8 cellular contexts compared by ENCODE assay signal in genomic region chr9:128412120-128412790, GRCh38. TPM values are rescaled to one million over a fixed set of nuclear protein-coding genes. Genes with fewer than 3 reads are reported as not detected.
DNase-seq lines count a peak whose midpoint lies in the region; ATAC-seq, FAIRE-seq and TF ChIP-seq lines count a peak whose summit lies in the region.

No MANE protein-coding gene starts in this region.

- dilution Hi-C loops in endothelial cell of umbilical vein (cut with MboI; ENCODE audit: extremely low pct_ligation_motif_present, low sequenced_read_pairs) = no loop called here

- no peaks in the 10 kb centered on the region for H3K9me3 Mint-ChIP-seq in activated CD4-positive, alpha-beta memory T cell treated with anti-CD3 and anti-CD28 coated beads, Interleukin-2, amount 10 ng/mL, durations not matched to agents 7 days and 5 days
- no peaks in the 10 kb centered on the region for H3K9me3 Mint-ChIP-seq in natural killer cell

- H3K9me1 ChIP-seq in endothelial cell of umbilical vein (replicated peaks; ENCODE audit: control insufficient read depth, extremely low read depth, insufficient read depth, low read length) = no peaks in the 10 kb centered on the region

- POLR2A ChIA-PET in activated CD4-positive, alpha-beta memory T cell treated with anti-CD3 and anti-CD28 coated beads, Interleukin-2, amount 10 ng/mL, durations not matched to agents 7 days and 5 days (lab: Charles Lee) = interaction anchor here (1.6 to 2.0 kb wide), 2 partner anchors 9 to 50 kb away, joined by 4 to 6 read pairs; partner anchors contain the start of gene CERCAM
- POLR2A ChIA-PET in endothelial cell of umbilical vein (lab: Charles Lee) = no interaction called here

- no peak for TF ChIP-seq POLR2A in endothelial cell of umbilical vein (IDR thresholded peaks at IDR 0.05; ENCODE audit: low read depth, low read length)

- WGBS in aorta, 2 donors = 14 to 15% methylated on average over 13 of the region's 13 CpGs

- intact Hi-C loops in endothelial cell of umbilical vein (cut with micrococcal nuclease) = loop anchor here (1.0 to 2.0 kb wide), 4 partner anchors 41 to 157 kb away; partner anchors contain the start of gene URM1
- intact Hi-C loops in natural killer cell (cut with micrococcal nuclease) = loop anchor here (1.0 kb wide), 1 partner anchor 50 kb away; no protein-coding TSS in a partner anchor
- intact Hi-C loops in aorta (cut with DNase I) = no loop called here

- DNase-seq in activated CD4-positive, CD25-positive, alpha-beta regulatory T cell treated with anti-CD3 and anti-CD28 coated beads, Interleukin-2, amount 50 U/mL, for 72 hours = peak; percentile 57
- DNase-seq in NCI-H2227 treated with DMSO at 0.1 percent for 48 hours (lab: John Stamatoyannopoulos, UW) (peak; percentile 73), endothelial cell of umbilical vein (ENCODE audit: low read depth, low spot score) (peak; percentile 76), natural killer cell (peak; percentile 39), aorta (peak in 1 of 2 donors; percentile 77)
- DNase-seq in activated CD4-positive, alpha-beta memory T cell treated with anti-CD3 and anti-CD28 coated beads, Interleukin-2, amount 10 ng/mL, durations not matched to agents 7 days and 5 days = peak; percentile 66

- no peak overlapping the region for H3K27ac Mint-ChIP-seq in activated CD4-positive, alpha-beta memory T cell treated with anti-CD3 and anti-CD28 coated beads, Interleukin-2, amount 10 ng/mL, durations not matched to agents 7 days and 5 days
- H3K27ac Mint-ChIP-seq in natural killer cell = no peak overlapping the region

- peaks cover 2% of the 10 kb centered on the region for H3K4me1 Mint-ChIP-seq in activated CD4-positive, alpha-beta memory T cell treated with anti-CD3 and anti-CD28 coated beads, Interleukin-2, amount 10 ng/mL, durations not matched to agents 7 days and 5 days
- peaks cover 0 to 10% of the 10 kb centered on the region in 2 donors for H3K4me1 Mint-ChIP-seq in natural killer cell

- no peak overlapping the region for H2AFZ ChIP-seq in endothelial cell of umbilical vein (ENCODE audit: low read depth, low read length)

- H3K4me3 ChIP-seq in endothelial cell of umbilical vein (replicated peaks in 1 of 3; ENCODE audit: insufficient read depth in 1 of 3, low read depth in 1 of 3, low read length in 3 of 3) (no peak overlapping the region), aorta (ENCODE audit: low read length in 2 of 2) (no peak overlapping the region)

- peak; percentile 54 to 84 for TF ChIP-seq CTCF in endothelial cell of umbilical vein (IDR thresholded peaks at IDR 0.05; ENCODE audit: extremely low read depth in 1 of 2, insufficient read depth in 1 of 2, low read depth in 1 of 2, low read length in 2 of 2)
- TF ChIP-seq CTCF in natural killer cell (IDR thresholded peaks at IDR 0.05) = peak; percentile 33

- H3K4me1 ChIP-seq in endothelial cell of umbilical vein (ENCODE audit: control insufficient read depth, extremely low read depth, insufficient read depth, low read length) (no peaks in the 10 kb centered on the region), aorta (ENCODE audit: control insufficient read depth in 1 of 2, insufficient read depth in 2 of 2, low read length in 2 of 2) (no peaks in the 10 kb centered on the region)

- no peak for FAIRE-seq in endothelial cell of umbilical vein (lab: Jason Lieb, UNC)

- H3K4me2 ChIP-seq in endothelial cell of umbilical vein (ENCODE audit: insufficient read depth, low read length) = no peak overlapping the region

- H3K9me3 ChIP-seq in endothelial cell of umbilical vein (replicated peaks; ENCODE audit: control insufficient read depth, insufficient read depth, low read length) = no peaks in the 10 kb centered on the region
- H3K9me3 ChIP-seq in aorta (ENCODE audit: control insufficient read depth, low read length) = no peaks in the 10 kb centered on the region

- no peak overlapping the region for H3K4me3 Mint-ChIP-seq in activated CD4-positive, alpha-beta memory T cell treated with anti-CD3 and anti-CD28 coated beads, Interleukin-2, amount 10 ng/mL, durations not matched to agents 7 days and 5 days
- no peak overlapping the region for H3K4me3 Mint-ChIP-seq in natural killer cell

- CTCF ChIA-PET in activated CD4-positive, alpha-beta memory T cell treated with anti-CD3 and anti-CD28 coated beads, Interleukin-2, amount 10 ng/mL, durations not matched to agents 7 days and 5 days (lab: Charles Lee) = interaction anchor here (1.2 to 3.4 kb wide), 3 partner anchors 7 to 50 kb away, joined by 3 to 16 read pairs (median 12); no protein-coding TSS in a partner anchor
- CTCF ChIA-PET in endothelial cell of umbilical vein (lab: Charles Lee) = interaction anchor here (1.0 to 7.4 kb wide), 11 partner anchors 8 to 157 kb away, joined by 4 to 108 read pairs (median 10); partner anchors contain the start of genes CERCAM and URM1

- H3K36me3 ChIP-seq in endothelial cell of umbilical vein (ENCODE audit: control insufficient read depth in 2 of 2, extremely low read depth in 1 of 2, insufficient read depth in 2 of 2, low read length in 2 of 2) (no peaks in the 10 kb centered on the region), aorta (ENCODE audit: control insufficient read depth in 1 of 2, insufficient read depth in 2 of 2, low read length in 1 of 2) (no peaks in the 10 kb centered on the region)

- H3K27me3 Mint-ChIP-seq in activated CD4-positive, alpha-beta memory T cell treated with anti-CD3 and anti-CD28 coated beads, Interleukin-2, amount 10 ng/mL, durations not matched to agents 7 days and 5 days = peaks cover 47% of the 10 kb centered on the region
- H3K27me3 Mint-ChIP-seq in natural killer cell (ENCODE audit: low read depth in 2 of 2) = peaks cover 30 to 35% of the 10 kb centered on the region in 2 donors

- no peak for ATAC-seq in activated CD4-positive, CD25-positive, alpha-beta regulatory T cell treated with anti-CD3 and anti-CD28 coated beads, Interleukin-2, amount 50 U/mL, for 24 hours
- ATAC-seq in natural killer cell = peak in 2 of 3 donors; percentile 46 to 69
- ATAC-seq in aorta (ENCODE audit: low FRiP score) = peak; percentile 45
- no peak for ATAC-seq in HG03442 (IDR thresholded peaks at IDR 0.05; ENCODE audit: unreplicated experiment)

- BruUV-seq in endothelial cell of umbilical vein (replicated peaks; lab: Mats Ljungman, UMichigan) = no TSS peak

- H3K9ac ChIP-seq in endothelial cell of umbilical vein (replicated peaks; ENCODE audit: extremely low read depth, insufficient read depth, low read length) = no peak overlapping the region

- no peaks in the 10 kb centered on the region for H4K20me1 ChIP-seq in endothelial cell of umbilical vein (replicated peaks; ENCODE audit: control insufficient read depth, extremely low read depth, insufficient read depth, low read length)

- no peaks in the 10 kb centered on the region for H3K36me3 Mint-ChIP-seq in activated CD4-positive, alpha-beta memory T cell treated with anti-CD3 and anti-CD28 coated beads, Interleukin-2, amount 10 ng/mL, durations not matched to agents 7 days and 5 days (ENCODE audit: low read depth)
- H3K36me3 Mint-ChIP-seq in natural killer cell = no peaks in the 10 kb centered on the region

- H3K27me3 ChIP-seq in endothelial cell of umbilical vein (ENCODE audit: control insufficient read depth in 2 of 2, insufficient read depth in 2 of 2, low read length in 2 of 2) (peaks cover 9% of the 10 kb centered on the region in 2 experiments), aorta (ENCODE audit: control insufficient read depth in 1 of 2, insufficient read depth in 2 of 2, low read length in 1 of 2) (no peaks in the 10 kb centered on the region)

- no peaks in the 10 kb centered on the region for H3K79me2 ChIP-seq in endothelial cell of umbilical vein (ENCODE audit: control insufficient read depth, insufficient read depth, low read length)

- H3K27ac ChIP-seq in endothelial cell of umbilical vein (ENCODE audit: insufficient read depth, low read depth, low read length) = no peak overlapping the region
- H3K27ac ChIP-seq in aorta (ENCODE audit: low read depth in 1 of 2, low read length in 2 of 2) = no peak overlapping the region

RNA-seq across cellular contexts. Expression of gene CERCAM, which starts 8.4 kb away (rescaled TPM):
- total RNA-seq in activated CD4-positive, alpha-beta memory T cell treated with anti-CD3 and anti-CD28 coated beads, Interleukin-2, amount 10 ng/mL, durations not matched to agents 7 days and 5 days = 1 to 10 TPM; 1.3 TPM
- total RNA-seq in endothelial cell of umbilical vein (46.8 and 47.9 TPM in 2 replicates), natural killer cell (10 to 100 TPM; 11.5 to 29.6 (median 24.2) TPM), aorta (100 to 1,000 TPM in 1 of 2 donors, 10 to 100 TPM in 1; 46.0 to 126 TPM)
- polyA plus RNA-seq in endothelial cell of umbilical vein (77.8 and 105 TPM in 2 replicates), aorta (10 to 100 TPM; 24.7 to 65.4 TPM)
- 45.9 and 60.0 TPM in 2 replicates for polyA plus RNA-seq in endothelial cell of umbilical vein (2011; cell fraction: cytosol; rRNA removed)
- polyA plus RNA-seq in endothelial cell of umbilical vein (2011; cell fraction: nucleus; rRNA removed) = 37.7 and 43.2 TPM in 2 replicates
- 32.0 and 64.3 TPM in 2 replicates for polyA plus RNA-seq in endothelial cell of umbilical vein (2012)
- polyA minus RNA-seq in endothelial cell of umbilical vein = 31.3 and 32.9 TPM in 2 replicates
- not detected for polyA minus RNA-seq in endothelial cell of umbilical vein (2011; cell fraction: cytosol; rRNA and poly(A)+ RNA removed)
- 10.1 and 15.7 TPM in 2 replicates for polyA minus RNA-seq in endothelial cell of umbilical vein (2011; cell fraction: nucleus; rRNA and poly(A)+ RNA removed)

RNA-seq across cellular contexts. Expression of gene URM1, which starts 41.1 kb away (rescaled TPM):
- total RNA-seq in activated CD4-positive, alpha-beta memory T cell treated with anti-CD3 and anti-CD28 coated beads, Interleukin-2, amount 10 ng/mL, durations not matched to agents 7 days and 5 days = 10 to 100 TPM; 62.8 to 64.3 TPM
- total RNA-seq in endothelial cell of umbilical vein (100 and 101 TPM in 2 replicates), natural killer cell (10 to 100 TPM; 39.4 to 47.8 (median 46.7) TPM), aorta (10 to 100 TPM; 34.0 to 37.8 TPM)
- polyA plus RNA-seq in endothelial cell of umbilical vein (86.5 and 98.7 TPM in 2 replicates), aorta (10 to 100 TPM; 24.7 to 45.5 TPM)
- polyA plus RNA-seq in endothelial cell of umbilical vein (2011; cell fraction: cytosol; rRNA removed) = 92.3 and 99.9 TPM in 2 replicates
- 58.0 and 74.3 TPM in 2 replicates for polyA plus RNA-seq in endothelial cell of umbilical vein (2011; cell fraction: nucleus; rRNA removed)
- polyA plus RNA-seq in endothelial cell of umbilical vein (2012) = 106 and 119 TPM in 2 replicates
- polyA minus RNA-seq in endothelial cell of umbilical vein = 45.4 and 46.4 TPM in 2 replicates
- 28.7 TPM for polyA minus RNA-seq in endothelial cell of umbilical vein (2011; cell fraction: cytosol; rRNA and poly(A)+ RNA removed)
- 11.2 and 14.3 TPM in 2 replicates for polyA minus RNA-seq in endothelial cell of umbilical vein (2011; cell fraction: nucleus; rRNA and poly(A)+ RNA removed)

RNA-seq across cellular contexts. Expression of gene ODF2, which starts 43.6 kb away (rescaled TPM):
- 10 to 100 TPM; 54.5 to 58.5 TPM for total RNA-seq in activated CD4-positive, alpha-beta memory T cell treated with anti-CD3 and anti-CD28 coated beads, Interleukin-2, amount 10 ng/mL, durations not matched to agents 7 days and 5 days
- total RNA-seq in endothelial cell of umbilical vein (49.5 and 50.5 TPM in 2 replicates), natural killer cell (10 to 100 TPM; 36.4 to 44.4 (median 37.5) TPM), aorta (10 to 100 TPM; 25.1 to 28.9 TPM)
- polyA plus RNA-seq in endothelial cell of umbilical vein (12.8 and 16.7 TPM in 2 replicates), aorta (10 to 100 TPM in 1 of 2 donors, 1 to 10 TPM in 1; 2.9 to 23.6 TPM)
- polyA plus RNA-seq in endothelial cell of umbilical vein (2011; cell fraction: cytosol; rRNA removed) = 19.7 and 22.8 TPM in 2 replicates
- 146 and 163 TPM in 2 replicates for polyA plus RNA-seq in endothelial cell of umbilical vein (2011; cell fraction: nucleus; rRNA removed)
- 34.7 and 35.5 TPM in 2 replicates for polyA plus RNA-seq in endothelial cell of umbilical vein (2012)
- polyA minus RNA-seq in endothelial cell of umbilical vein = 14.0 and 16.3 TPM in 2 replicates
- 9.5 TPM for polyA minus RNA-seq in endothelial cell of umbilical vein (2011; cell fraction: cytosol; rRNA and poly(A)+ RNA removed)
- polyA minus RNA-seq in endothelial cell of umbilical vein (2011; cell fraction: nucleus; rRNA and poly(A)+ RNA removed) = 19.2 and 23.2 TPM in 2 replicates

Comparison
In these comparisons a context has a peak if more than half of its experiments do, and no peak if none do; other contexts are left out.
1. ATAC-seq: peak in natural killer cell (2 of 3) and aorta (single experiment); none in activated CD4-positive, CD25-positive, alpha-beta regulatory T cell treated with anti-CD3 and anti-CD28 coated beads, Interleukin-2, amount 50 U/mL, for 24 hours (0 of 2) and HG03442 (single experiment).
2. RNA of gene CERCAM, which starts 8.4 kb away (total RNA-seq): 46.0 to 126 TPM in aorta, 46.8 to 47.9 TPM in endothelial cell of umbilical vein and 11.5 to 29.6 TPM in natural killer cell; 1.3 TPM in activated CD4-positive, alpha-beta memory T cell treated with anti-CD3 and anti-CD28 coated beads, Interleukin-2, amount 10 ng/mL, durations not matched to agents 7 days and 5 days; every median in the first group is over 4 times any median in the second.
3. intact Hi-C loops: an anchor here in endothelial cell of umbilical vein (1.0 to 2.0 kb wide) and natural killer cell (1.0 kb wide); none called in aorta.